30 cellular contexts compared by ENCODE assay signal in genomic region chr12:7782055-7782454, GRCh38. TPM values are rescaled to one million over a fixed set of nuclear protein-coding genes. Genes with fewer than 3 reads are reported as not detected.
A peak's percentile ranks its signal among the peaks of the same experiment; 100 is the strongest.
DNase-seq lines count a peak whose midpoint lies in the region; ATAC-seq, FAIRE-seq and TF ChIP-seq lines count a peak whose summit lies in the region.
"Had no signal": no experiment of that assay in that cellular context is flagged by ENCODE, and none has a peak within 500 bp of the region (broad histone marks: within the 10 kb centered on the region; RNA-seq: fewer than 3 reads in every experiment).

No MANE protein-coding gene starts in this region.

- no peak overlapping the region for H2BK15ac ChIP-seq in H1 (ENCODE audit: low read length)

- ATAC-seq in WTC11 (no peak), GM21423 (IDR thresholded peaks at IDR 0.05; ENCODE audit: unreplicated experiment) (no peak), GM21367 (IDR thresholded peaks at IDR 0.05; ENCODE audit: unreplicated experiment) (no peak)
- ATAC-seq: GM12878 had no signal

- no peak for FAIRE-seq in H1 (lab: Jason Lieb, UNC)
- FAIRE-seq: A204.1, GM12878, GM12892, GM18507 had no signal

- no peaks in the 10 kb centered on the region for H3K36me3 Mint-ChIP-seq in WTC11
- H3K36me3 Mint-ChIP-seq: CD14-positive monocyte; CD4-positive, alpha-beta memory T cell; CD4-positive, CD25-positive, alpha-beta regulatory T cell; CD8-positive, alpha-beta memory T cell had no signal

- H3K23me2 ChIP-seq in H1 (ENCODE audit: low read depth, low read length): no peaks in the 10 kb centered on the region

- no peak overlapping the region for H3K9ac ChIP-seq in H1 (replicated peaks in 1 of 4; ENCODE audit: extremely low read depth in 1 of 4, low read depth in 3 of 4, low read length in 3 of 4)
- H3K9ac ChIP-seq: BLaER1 had no signal

- H3K36me3 ChIP-seq in H1 (ENCODE audit: control insufficient read depth in 2 of 4, insufficient read depth in 4 of 4, low read length in 3 of 4): no peaks in the 10 kb centered on the region
- H3K36me3 ChIP-seq: BE2C, BLaER1 had no signal

- no peak for TF ChIP-seq RAD21 in H1 (IDR thresholded peaks at IDR 0.05 in 1 of 2, conservative IDR thresholded peaks at IDR 0.05 in 1 of 2; ENCODE audit: low read depth in 2 of 2, low read length in 2 of 2)

- H3K4me1 Mint-ChIP-seq in WTC11: peaks cover 30% of the 10 kb centered on the region
- H3K4me1 Mint-ChIP-seq: CD4-positive, alpha-beta memory T cell; CD4-positive, CD25-positive, alpha-beta regulatory T cell; CD8-positive, alpha-beta memory T cell had no signal

- WGBS in H1 (ENCODE audit: extremely low coverage in 1 of 2, insufficient coverage in 1 of 2, insufficient read length in 1 of 2, insufficient replicate concordance in 2 of 2, low coverage in 1 of 2, low lambda C conversion rate in 2 of 2, missing lambda C conversion rate in 1 of 2), 2 experiments: 90% methylated on average over 6 of the region's 6 CpGs; no CpG with 5 or more reads in 1 of the 2 experiments

- H4K8ac ChIP-seq in H1 (ENCODE audit: extremely low read depth, insufficient read depth, low read length): no peak overlapping the region

- H3K9me3 Mint-ChIP-seq in WTC11: peaks cover 5% of the 10 kb centered on the region; the same call in 1 of the 2 replicates
- H3K9me3 Mint-ChIP-seq: CD8-positive, alpha-beta memory T cell had no signal

- H2BK12ac ChIP-seq in H1 (ENCODE audit: low read depth, low read length): no peak overlapping the region

- no peak overlapping the region for H4K91ac ChIP-seq in H1 (replicated peaks; ENCODE audit: insufficient read length, low read length)

- H2BK120ac ChIP-seq in H1 (replicated peaks; ENCODE audit: low read depth, low read length): no peak overlapping the region

- H2AK5ac ChIP-seq in H1 (ENCODE audit: low read depth, low read length): no peak overlapping the region

- no peak overlapping the region for H3K23ac ChIP-seq in H1 (ENCODE audit: insufficient read length)

- H3K27ac ChIP-seq in H1 (ENCODE audit: low read depth, low read length): no peak overlapping the region
- H3K27ac ChIP-seq: BLaER1 had no signal

- no peaks in the 10 kb centered on the region for H3K79me2 ChIP-seq in H1 (ENCODE audit: control insufficient read depth in 1 of 2, insufficient read depth in 2 of 2, low read length in 2 of 2)

- no peak overlapping the region for H3K4ac ChIP-seq in H1 (replicated peaks; ENCODE audit: insufficient read length, low read depth, low read length)

- peaks cover 0 to 5% (median 4%) of the 10 kb centered on the region in 4 experiments; a peak in 5 of 7 replicates for H3K4me1 ChIP-seq in H1 (replicated peaks in 1 of 4; ENCODE audit: control insufficient read depth in 3 of 4, insufficient read depth in 4 of 4, low read length in 3 of 4)
- H3K4me1 ChIP-seq: BE2C, BLaER1 had no signal

- no peak overlapping the region for H3K14ac ChIP-seq in H1 (ENCODE audit: insufficient read length)

- H3K9me3 ChIP-seq in H1 (ENCODE audit: insufficient read depth in 2 of 2, low read depth in 1 of 2, low read length in 1 of 2): no peaks in the 10 kb centered on the region
- H3K9me3 ChIP-seq: BE2C, BLaER1 had no signal

- no peaks in the 10 kb centered on the region for H4K20me1 ChIP-seq in H1 (replicated peaks in 1 of 2; ENCODE audit: control insufficient read depth in 1 of 2, insufficient read depth in 2 of 2, low read length in 2 of 2)
- H4K20me1 ChIP-seq: BLaER1 had no signal

- no peak overlapping the region for H3K27ac Mint-ChIP-seq in WTC11
- H3K27ac Mint-ChIP-seq: CD14-positive monocyte; CD4-positive, CD25-positive, alpha-beta regulatory T cell; CD8-positive, alpha-beta memory T cell had no signal

- H2BK20ac ChIP-seq in H1 (ENCODE audit: low read length): no peak overlapping the region

- H3K4me3 Mint-ChIP-seq in WTC11: no peak overlapping the region
- H3K4me3 Mint-ChIP-seq: CD14-positive monocyte; CD4-positive, CD25-positive, alpha-beta regulatory T cell; CD8-positive, alpha-beta memory T cell had no signal

- H3K79me1 ChIP-seq in H1 (ENCODE audit: low read depth, low read length): no peaks in the 10 kb centered on the region

- no peak overlapping the region for H3K56ac ChIP-seq in H1 (replicated peaks; ENCODE audit: insufficient read length, low read depth, low read length)

- no peak overlapping the region for H2AFZ ChIP-seq in H1 (ENCODE audit: low read length)

- POLR2A ChIA-PET in WTC11 (lab: Charles Lee): no interaction called here
- POLR2A ChIA-PET in H1 (lab: Charles Lee; ENCODE audit: partially characterized antibody): interaction anchor here (0.9 kb wide), 1 partner anchor 8 kb away, joined by 5 read pairs; no protein-coding TSS in a partner anchor

- no peak for TF ChIP-seq POLR2A in H1 (IDR thresholded peaks at IDR 0.05; ENCODE audit: control extremely low read depth in 1 of 2, low read depth in 2 of 2, low read length in 2 of 2)

- no peak overlapping the region; the same call in 1 of the 2 replicates for H2BK5ac ChIP-seq in H1 (ENCODE audit: low read depth, low read length)

- no peak for TF ChIP-seq CTCF in WTC11 (IDR thresholded peaks at IDR 0.05)
- TF ChIP-seq CTCF in H1 (IDR thresholded peaks at IDR 0.05; ENCODE audit: control extremely low read depth in 1 of 3, insufficient read depth in 1 of 3, low read depth in 1 of 3, low read length in 3 of 3): no peak

- H3K4me2 ChIP-seq in H1 (ENCODE audit: insufficient read depth in 1 of 2, low read depth in 2 of 2, low read length in 2 of 2): no peak overlapping the region
- H3K4me2 ChIP-seq: BLaER1 had no signal

- H3K27me3 Mint-ChIP-seq in WTC11 (ENCODE audit: low read depth): no peaks in the 10 kb centered on the region
- H3K27me3 Mint-ChIP-seq: CD4-positive, CD25-positive, alpha-beta regulatory T cell had no signal

- H3K27me3 ChIP-seq in H1 (replicated peaks in 1 of 4; ENCODE audit: control insufficient read depth in 3 of 4, extremely low read depth in 1 of 4, insufficient read depth in 3 of 4, low read length in 3 of 4): no peaks in the 10 kb centered on the region
- H3K27me3 ChIP-seq: BE2C, BLaER1 had no signal

- no peak overlapping the region for H4K5ac ChIP-seq in H1 (ENCODE audit: insufficient read length, low read depth, low read length)

- H3K18ac ChIP-seq in H1 (ENCODE audit: extremely low read depth, low read length): no peak overlapping the region

- DNase-seq in WTC11 (ENCODE audit: low spot score) (no peak), H1 (ENCODE audit: low read depth in 1 of 2, low spot score in 2 of 2) (no peak), NCI-H2081 (lab: John Stamatoyannopoulos, UW) (no peak)
- DNase-seq: 8988T; ACHN; BE2C; C1 segment of cervical spinal cord; CD4-positive, alpha-beta memory T cell; CD4-positive, CD25-positive, alpha-beta regulatory T cell; CD8-positive, alpha-beta memory T cell; COR-L47; DMS 273 treated with DMSO at 0.1 percent for 48 hours; DMS153; DMS53; DMS79; DND-41; EL; GDM1 had no signal

- no peak overlapping the region for H3K4me3 ChIP-seq in H1 (ENCODE audit: extremely low read depth in 1 of 4, insufficient read depth in 2 of 4, low read depth in 3 of 4, low read length in 4 of 4)
- H3K4me3 ChIP-seq: BLaER1, GM12878 had no signal

- TF ChIP-seq EP300 in H1 (IDR thresholded peaks at IDR 0.05; ENCODE audit: borderline replicate concordance in 1 of 2, low read depth in 2 of 2, low read length in 2 of 2): no peak

- CTCF ChIA-PET in WTC11 (lab: Charles Lee): no interaction called here
- CTCF ChIA-PET in H1 (lab: Charles Lee; ENCODE audit: partially characterized antibody): no interaction called here

TF ChIP-seq in H1, 55 proteins besides CTCF, POLR2A, EP300 and RAD21:
- TF ChIP-seq ZNF274 (IDR thresholded peaks at IDR 0.05; ENCODE audit: borderline replicate concordance, extremely low read depth, low read length) (no peak), KDM1A (IDR thresholded peaks at IDR 0.05; ENCODE audit: borderline replicate concordance, low read length) (peak; percentile 23; the same call in 1 of the 2 replicates)

RNA-seq across cellular contexts. Expression of gene NANOG, which starts 7.1 kb away (rescaled TPM):
- 330 to 387 TPM (median 352 TPM) in 3 replicates for total RNA-seq in WTC11 (2021)
- 229 and 231 TPM in 2 replicates for total RNA-seq in H1 (2021; fragmentation: NEBNext Ultra II Directional; extraction: Animal tissue kit (Norgen Biotek cat#: 25700))
- polyA plus RNA-seq in H1 (2011; rRNA removed): 31.1 and 53.7 TPM in 2 replicates
- polyA plus RNA-seq in H1 (2011; cell fraction: cytosol; rRNA removed): 55.4 TPM
- 19.7 TPM for polyA plus RNA-seq in H1 (2011; cell fraction: nucleus; rRNA removed)
- 45.6 to 90.4 TPM (median 54.8 TPM) in 4 replicates for polyA plus RNA-seq in H1 (2012, experiment 1 of 2)
- 18.9 TPM for polyA plus RNA-seq in H1 (2012, experiment 2 of 2)
- polyA plus RNA-seq in H1 (2013, experiment 1 of 2): 112 TPM
- polyA plus RNA-seq in H1 (2013, experiment 2 of 2): 114 TPM
- 131 and 157 TPM in 2 replicates for polyA minus RNA-seq in H1 (2011; rRNA and poly(A)+ RNA removed)
- polyA minus RNA-seq in H1 (2011; cell fraction: cytosol; rRNA and poly(A)+ RNA removed): 44.8 TPM
- 50.6 TPM for polyA minus RNA-seq in H1 (2011; cell fraction: nucleus; rRNA and poly(A)+ RNA removed)
- total RNA-seq: A673; CD4-positive, alpha-beta memory T cell; CD4-positive, CD25-positive, alpha-beta regulatory T cell; CD8-positive, alpha-beta memory T cell; Daoy; G401 had no signal
- polyA plus RNA-seq: AG04450; CD14-positive monocyte; CD4-positive, alpha-beta memory T cell; CD4-positive, CD25-positive, alpha-beta regulatory T cell; CD8-positive, alpha-beta memory T cell; GM12878 had no signal

RNA-seq across cellular contexts. Expression of gene NANOGNB, which starts 17.0 kb away (rescaled TPM):
- total RNA-seq in WTC11 (2021): not detected in 3 replicates
- total RNA-seq in H1 (2021; fragmentation: NEBNext Ultra II Directional; extraction: Animal tissue kit (Norgen Biotek cat#: 25700)): not detected in 2 replicates
- not detected in 2 replicates for polyA plus RNA-seq in H1 (2011; rRNA removed)
- polyA plus RNA-seq in H1 (2011; cell fraction: cytosol; rRNA removed): not detected
- not detected for polyA plus RNA-seq in H1 (2011; cell fraction: nucleus; rRNA removed)
- not detected in 4 replicates for polyA plus RNA-seq in H1 (2012, experiment 1 of 2)
- polyA plus RNA-seq in H1 (2012, experiment 2 of 2): not detected
- polyA plus RNA-seq in H1 (2013, experiment 1 of 2): 0.06 TPM
- 0.11 TPM for polyA plus RNA-seq in H1 (2013, experiment 2 of 2)
- not detected in 2 replicates for polyA minus RNA-seq in H1 (2011; rRNA and poly(A)+ RNA removed)
- polyA minus RNA-seq in H1 (2011; cell fraction: cytosol; rRNA and poly(A)+ RNA removed): not detected
- not detected for polyA minus RNA-seq in H1 (2011; cell fraction: nucleus; rRNA and poly(A)+ RNA removed)
- total RNA-seq: A673; CD4-positive, alpha-beta memory T cell; CD4-positive, CD25-positive, alpha-beta regulatory T cell; CD8-positive, alpha-beta memory T cell; Daoy; G401; GM12878 had no signal
- polyA plus RNA-seq: AG04450; CD14-positive monocyte; CD4-positive, alpha-beta memory T cell; CD4-positive, CD25-positive, alpha-beta regulatory T cell; CD8-positive, alpha-beta memory T cell; GM12878 had no signal

RNA-seq across cellular contexts. Expression of gene CLEC4C, which starts 34.9 kb away (rescaled TPM):
- total RNA-seq in WTC11 (2021): 0.50 TPM in 1 of 3 replicates, not detected in the others
- total RNA-seq in H1 (2021; fragmentation: NEBNext Ultra II Directional; extraction: Animal tissue kit (Norgen Biotek cat#: 25700)): 0.76 TPM in 1 of 2 replicates, not detected in the other
- polyA plus RNA-seq in H1 (2011; rRNA removed): 0.13 TPM in 1 of 2 replicates, not detected in the other
- not detected for polyA plus RNA-seq in H1 (2011; cell fraction: cytosol; rRNA removed)
- polyA plus RNA-seq in H1 (2011; cell fraction: nucleus; rRNA removed): not detected
- polyA plus RNA-seq in H1 (2012, experiment 1 of 2): not detected in 4 replicates
- polyA plus RNA-seq in H1 (2012, experiment 2 of 2): not detected
- polyA plus RNA-seq in H1 (2013, experiment 1 of 2): not detected
- polyA plus RNA-seq in H1 (2013, experiment 2 of 2): 0.15 TPM
- 0.24 TPM in 1 of 2 replicates, not detected in the other for polyA minus RNA-seq in H1 (2011; rRNA and poly(A)+ RNA removed)
- polyA minus RNA-seq in H1 (2011; cell fraction: cytosol; rRNA and poly(A)+ RNA removed): not detected
- not detected for polyA minus RNA-seq in H1 (2011; cell fraction: nucleus; rRNA and poly(A)+ RNA removed)
- total RNA-seq: A673; CD4-positive, alpha-beta memory T cell; CD4-positive, CD25-positive, alpha-beta regulatory T cell; CD8-positive, alpha-beta memory T cell; Daoy; G401 had no signal
- polyA plus RNA-seq: AG04450; CD4-positive, alpha-beta memory T cell; CD4-positive, CD25-positive, alpha-beta regulatory T cell; CD8-positive, alpha-beta memory T cell had no signal
